Comparison of ENCODE assay signal across 8 cellular contexts in genomic region chr15:43186003-43186353, GRCh38. TPM values are rescaled to one million over a fixed set of nuclear protein-coding genes. Genes with fewer than 3 reads are reported as not detected.
DNase-seq lines count a peak whose midpoint lies in the region; ATAC-seq and TF ChIP-seq lines count a peak whose summit lies in the region.

No MANE protein-coding gene starts in this region.

- DNase-seq in HAP-1 (ENCODE audit: low spot score in 2 of 2) = no peak
- peak; percentile 35 for DNase-seq in myocyte (ENCODE audit: low read depth)
- no peak for DNase-seq in COLO829 (ENCODE audit: low spot score)
- no peak for DNase-seq in KBM-7

- H3K27me3 ChIP-seq in HAP-1 (ENCODE audit: low read depth) (no peaks in the 10 kb centered on the region), OCI-LY3 (ENCODE audit: low read depth, low read length) (no peaks in the 10 kb centered on the region), ectodermal cell (ENCODE audit: control insufficient read depth, insufficient read depth, low read length, poor library complexity, severe bottlenecking) (no peaks in the 10 kb centered on the region)

- in situ Hi-C loops in HAP-1 (cut with MboI; ENCODE audit: low sequenced_read_pairs) (no loop called here), KBM-7 (cut with MboI; ENCODE audit: low pct_unique_long_range_greater_than_20kb, low sequenced_read_pairs) (no loop called here)

- no peaks in the 10 kb centered on the region for H4K20me1 ChIP-seq in OCI-LY3 (ENCODE audit: insufficient read depth, low read length)

- H3K4me3 ChIP-seq in HAP-1 (peak overlapping the region; percentile 65), OCI-LY3 (ENCODE audit: low read length) (peak overlapping the region; percentile 90), ectodermal cell (ENCODE audit: insufficient read depth, low read depth, low read length) (peak overlapping the region; percentile 47)

- H3K4me2 ChIP-seq in OCI-LY3 (ENCODE audit: low read length) = peak overlapping the region; percentile 88

- peak overlapping the region; percentile 50 for H2AFZ ChIP-seq in OCI-LY3 (ENCODE audit: low read depth, low read length)

- H3K9me3 ChIP-seq in ES-I3 (ENCODE audit: control insufficient read depth, insufficient read depth, low read length) (no peaks in the 10 kb centered on the region), HAP-1 (no peaks in the 10 kb centered on the region), OCI-LY3 (ENCODE audit: insufficient read depth, low read length) (no peaks in the 10 kb centered on the region), ectodermal cell (ENCODE audit: control insufficient read depth, low read length) (no peaks in the 10 kb centered on the region)

- H3K36me3 ChIP-seq in ES-I3 (ENCODE audit: insufficient read depth, low read length) (no peaks in the 10 kb centered on the region), HAP-1 (replicated peaks) (peaks cover 24% of the 10 kb centered on the region), OCI-LY3 (replicated peaks; ENCODE audit: low read depth, low read length) (peaks cover 16% of the 10 kb centered on the region), ectodermal cell (ENCODE audit: control insufficient read depth, insufficient read depth, low read length) (peaks cover 11% of the 10 kb centered on the region)

- ATAC-seq in GM18517 (IDR thresholded peaks at IDR 0.05; ENCODE audit: unreplicated experiment) = no peak

- H3K9ac ChIP-seq in ES-I3 (ENCODE audit: low read depth, low read length) = peak overlapping the region; percentile 81; the same call in 1 of the 2 replicates
- H3K9ac ChIP-seq in OCI-LY3 (ENCODE audit: low read length) = peak overlapping the region; percentile 79

- H3K27ac ChIP-seq in OCI-LY3 (ENCODE audit: low read length) (peak overlapping the region; percentile 68), ectodermal cell (ENCODE audit: insufficient read depth, low read depth, low read length, poor library complexity, severe bottlenecking) (no peak overlapping the region)

- H3K4me1 ChIP-seq in ES-I3 (ENCODE audit: insufficient read depth, low read length) (no peaks in the 10 kb centered on the region), HAP-1 (peaks cover 10% of the 10 kb centered on the region), OCI-LY3 (ENCODE audit: low read length) (peaks cover 5% of the 10 kb centered on the region), ectodermal cell (ENCODE audit: control insufficient read depth, insufficient read depth, low read length) (no peaks in the 10 kb centered on the region)

- peaks cover 11% of the 10 kb centered on the region for H3K79me2 ChIP-seq in OCI-LY3 (ENCODE audit: low read length)

- TF ChIP-seq CTCF in OCI-LY3 (IDR thresholded peaks at IDR 0.05; ENCODE audit: low read depth, low read length) = no peak

- WGBS in ectodermal cell, 2 experiments = 5 to 6% methylated on average over 13 of the region's 13 CpGs

RNA-seq across cellular contexts. Expression of gene CCNDBP1, which starts 0.8 kb away (rescaled TPM):
- polyA plus RNA-seq in ectodermal cell (2013, experiment 1 of 4) = 42.6 TPM
- 48.5 TPM for polyA plus RNA-seq in ectodermal cell (2013, experiment 2 of 4)
- 37.7 TPM for polyA plus RNA-seq in ectodermal cell (2013, experiment 3 of 4)
- 42.3 TPM for polyA plus RNA-seq in ectodermal cell (2013, experiment 4 of 4)
- 97.6 and 109 TPM in 2 replicates for total RNA-seq in myocyte
- polyA plus RNA-seq in myocyte (2012) = 62.8 TPM

RNA-seq across cellular contexts. Expression of gene EPB42, which starts 34.8 kb away (rescaled TPM):
- not detected for polyA plus RNA-seq in ectodermal cell (2013, experiment 1 of 4)
- polyA plus RNA-seq in ectodermal cell (2013, experiment 2 of 4) = not detected
- polyA plus RNA-seq in ectodermal cell (2013, experiment 3 of 4) = not detected
- polyA plus RNA-seq in ectodermal cell (2013, experiment 4 of 4) = not detected
- not detected in 2 replicates for total RNA-seq in myocyte
- not detected for polyA plus RNA-seq in myocyte (2012)

RNA-seq across cellular contexts. Expression of gene TMEM62, which starts 52.6 kb away (rescaled TPM):
- 2.5 TPM for polyA plus RNA-seq in ectodermal cell (2013, experiment 1 of 4)
- polyA plus RNA-seq in ectodermal cell (2013, experiment 2 of 4) = 2.9 TPM
- 2.0 TPM for polyA plus RNA-seq in ectodermal cell (2013, experiment 3 of 4)
- polyA plus RNA-seq in ectodermal cell (2013, experiment 4 of 4) = 2.9 TPM
- total RNA-seq in myocyte = 9.8 and 13.1 TPM in 2 replicates
- 6.5 TPM for polyA plus RNA-seq in myocyte (2012)
